ENCODE assay signal across 8 cellular contexts in genomic region chr7:139775829-139776266, GRCh38. TPM values are rescaled to one million over a fixed set of nuclear protein-coding genes. Genes with fewer than 3 reads are reported as not detected.
DNase-seq lines count a peak whose midpoint lies in the region; ATAC-seq and TF ChIP-seq lines count a peak whose summit lies in the region.

No MANE protein-coding gene starts in this region.

- H3K27ac Mint-ChIP-seq in progenitor cell of endocrine pancreas: peak overlapping the region; percentile 94

- TF ChIP-seq POLR2A in GM19193 (IDR thresholded peaks at IDR 0.05; ENCODE audit: extremely low read depth, insufficient read depth, insufficient read length): peak; percentile 33

- H3K4me2 ChIP-seq in MM.1S (ENCODE audit: low read depth, low read length): peak overlapping the region; percentile 95

- no peaks in the 10 kb centered on the region for H3K27me3 ChIP-seq in MM.1S (replicated peaks; ENCODE audit: insufficient read depth, low read length)

- peaks cover 72% of the 10 kb centered on the region for H3K79me2 ChIP-seq in MM.1S (ENCODE audit: low read length)

- ATAC-seq in SK-N-SH treated with all-trans-retinoic acid at 6 μM for 48 hours: peak; percentile 61
- ATAC-seq in left cardiac atrium: peak; percentile 46 to 70

- H3K9ac ChIP-seq in MM.1S (ENCODE audit: low read length): peak overlapping the region; percentile 86

- peaks cover 51% of the 10 kb centered on the region for H3K4me1 Mint-ChIP-seq in progenitor cell of endocrine pancreas (ENCODE audit: low read depth)

- H3K4me3 ChIP-seq in MM.1S (ENCODE audit: low read length): peak overlapping the region; percentile 81

- H3F3A ChIP-seq in MM.1S (ENCODE audit: insufficient read depth, low read length): peaks cover 37% of the 10 kb centered on the region

- no peaks in the 10 kb centered on the region for H3K9me3 ChIP-seq in MM.1S (replicated peaks; ENCODE audit: insufficient read depth, low read length)

- H3K27ac ChIP-seq in MM.1S (ENCODE audit: low read length) (peak overlapping the region; percentile 92; the same call in 1 of the 2 replicates), angular gyrus (ENCODE audit: low read depth, low read length) (peak overlapping the region; percentile 67)

- H3K27me3 Mint-ChIP-seq in progenitor cell of endocrine pancreas: peaks cover 10% of the 10 kb centered on the region

- peaks cover 3% of the 10 kb centered on the region for H3K36me3 Mint-ChIP-seq in progenitor cell of endocrine pancreas (ENCODE audit: insufficient read depth)

- intact Hi-C loops in left cardiac atrium (cut with DNase I): loop anchor here (1.0 to 10.0 kb wide), 6 partner anchors 51 to 226 kb away; no protein-coding TSS in a partner anchor

- H4K20me1 ChIP-seq in MM.1S (ENCODE audit: insufficient read depth, low read length): no peaks in the 10 kb centered on the region

- DNase-seq in AG20443 (ENCODE audit: low spot score) (peak; percentile 70), MM.1S (peak; percentile 90), left cardiac atrium (peak; percentile 74), progenitor cell of endocrine pancreas (ENCODE audit: low spot score, unreplicated experiment) (peak; percentile 21), cortex of kidney (lab: John Stamatoyannopoulos, UW) (no peak)

- H3K9me2 ChIP-seq in MM.1S (replicated peaks; ENCODE audit: insufficient read depth, low read length): no peaks in the 10 kb centered on the region

- TF ChIP-seq CTCF in MM.1S (IDR thresholded peaks at IDR 0.05; ENCODE audit: low read length) (peak; percentile 90), progenitor cell of endocrine pancreas (IDR thresholded peaks at IDR 0.05; ENCODE audit: unreplicated experiment) (peak; percentile 73)

- peak overlapping the region; percentile 95 for H3K4me3 Mint-ChIP-seq in progenitor cell of endocrine pancreas (ENCODE audit: low read depth)

- no peaks in the 10 kb centered on the region for H3K36me3 ChIP-seq in MM.1S (replicated peaks; ENCODE audit: insufficient read depth, low read length)

- peaks cover 38% of the 10 kb centered on the region for H3K4me1 ChIP-seq in MM.1S (ENCODE audit: low read length)

- peak overlapping the region; percentile 54; the same call in 1 of the 2 replicates for H2AFZ ChIP-seq in MM.1S (ENCODE audit: low read length)

- H3K9me3 Mint-ChIP-seq in progenitor cell of endocrine pancreas (ENCODE audit: low read depth): no peaks in the 10 kb centered on the region

TF ChIP-seq in SK-N-SH treated with all-trans-retinoic acid at 6 μM for 48 hours, 23 proteins besides CTCF, POLR2A, EP300 and RAD21:
- TF ChIP-seq, protein P1, sequence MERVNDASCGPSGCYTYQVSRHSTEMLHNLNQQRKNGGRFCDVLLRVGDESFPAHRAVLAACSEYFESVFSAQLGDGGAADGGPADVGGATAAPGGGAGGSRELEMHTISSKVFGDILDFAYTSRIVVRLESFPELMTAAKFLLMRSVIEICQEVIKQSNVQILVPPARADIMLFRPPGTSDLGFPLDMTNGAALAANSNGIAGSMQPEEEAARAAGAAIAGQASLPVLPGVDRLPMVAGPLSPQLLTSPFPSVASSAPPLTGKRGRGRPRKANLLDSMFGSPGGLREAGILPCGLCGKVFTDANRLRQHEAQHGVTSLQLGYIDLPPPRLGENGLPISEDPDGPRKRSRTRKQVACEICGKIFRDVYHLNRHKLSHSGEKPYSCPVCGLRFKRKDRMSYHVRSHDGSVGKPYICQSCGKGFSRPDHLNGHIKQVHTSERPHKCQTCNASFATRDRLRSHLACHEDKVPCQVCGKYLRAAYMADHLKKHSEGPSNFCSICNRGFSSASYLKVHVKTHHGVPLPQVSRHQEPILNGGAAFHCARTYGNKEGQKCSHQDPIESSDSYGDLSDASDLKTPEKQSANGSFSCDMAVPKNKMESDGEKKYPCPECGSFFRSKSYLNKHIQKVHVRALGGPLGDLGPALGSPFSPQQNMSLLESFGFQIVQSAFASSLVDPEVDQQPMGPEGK (CRISPR knock-in tag; IDR thresholded peaks at IDR 0.05; ENCODE audit: borderline replicate concordance): peak; percentile 64; the same call in 1 of the 2 replicates
- TF ChIP-seq ZNF70 (CRISPR knock-in tag; IDR thresholded peaks at IDR 0.05): no peak
- TF ChIP-seq SNAI2 (CRISPR knock-in tag; IDR thresholded peaks at IDR 0.05): 0 out of 2 replicates have a peak, but pooled peaks have one; percentile 17
- TF ChIP-seq OSR1 (CRISPR knock-in tag; IDR thresholded peaks at IDR 0.05): no peak
- TF ChIP-seq ZNF565 (CRISPR knock-in tag; conservative IDR thresholded peaks at IDR 0.05; ENCODE audit: low read depth): no peak

RNA-seq across cellular contexts. Expression of gene HIPK2, which starts 1.9 kb away (rescaled TPM):
- total RNA-seq in left cardiac atrium: 100 to 1,000 TPM; 123 to 139 TPM
- total RNA-seq in progenitor cell of endocrine pancreas: 136 and 146 TPM in 2 replicates

RNA-seq across cellular contexts. Expression of gene TBXAS1, which starts 53.2 kb away (rescaled TPM):
- total RNA-seq in left cardiac atrium (10 to 100 TPM in 1 of 2 donors, 1 to 10 TPM in 1; 10.0 to 11.3 TPM), progenitor cell of endocrine pancreas (10.4 and 12.5 TPM in 2 replicates)
